Comparison of ENCODE assay signal across 18 cellular contexts in the genomic region with DNA sequence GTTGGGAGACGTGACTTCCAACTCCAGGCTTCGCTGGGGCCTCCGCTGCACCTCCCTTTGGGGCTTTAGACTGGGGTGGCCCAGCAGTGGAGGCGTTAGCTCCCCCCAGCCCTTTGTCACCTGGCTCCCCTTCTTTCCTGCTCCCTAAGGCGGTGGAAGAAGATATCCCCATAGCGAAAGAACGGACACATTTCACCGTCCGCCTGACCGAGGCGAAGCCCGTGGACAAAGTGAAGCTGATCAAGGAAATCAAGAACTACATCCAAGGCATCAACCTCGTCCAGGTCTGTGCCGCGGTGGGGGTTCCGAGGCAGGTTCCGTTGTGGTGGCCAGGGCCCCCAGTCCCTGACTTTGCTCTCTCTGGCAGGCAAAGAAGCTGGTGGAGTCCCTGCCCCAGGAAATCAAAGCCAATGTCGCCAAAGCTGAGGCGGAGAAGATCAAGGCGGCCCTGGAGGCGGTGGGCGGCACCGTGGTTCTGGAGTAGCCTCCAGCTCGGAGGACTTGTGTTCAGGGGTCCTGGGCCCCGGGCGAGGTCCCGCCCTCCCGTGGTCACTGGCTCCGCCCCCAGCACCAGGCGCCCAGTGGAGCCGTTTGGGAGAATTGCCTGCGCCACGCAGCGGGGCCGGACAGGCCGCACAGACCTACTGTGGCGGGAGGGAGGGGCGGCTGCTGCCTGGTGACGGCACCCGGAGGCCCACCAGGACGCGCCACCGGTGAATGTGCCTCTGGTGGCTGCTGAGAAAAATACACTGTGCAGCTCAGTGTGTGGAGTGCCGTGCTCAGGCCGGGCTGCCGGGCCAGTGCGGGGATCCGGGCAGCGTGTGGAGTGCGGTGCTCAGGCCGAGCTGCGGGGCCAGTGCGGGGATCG. TPM values are rescaled to one million over a fixed set of nuclear protein-coding genes. Genes with fewer than 3 reads are reported as not detected.
DNase-seq lines count a peak whose midpoint lies in the region; ATAC-seq and TF ChIP-seq lines count a peak whose summit lies in the region.
"Had no signal": no experiment of that assay in that cellular context is flagged by ENCODE, and none has a peak within 500 bp of the region (broad histone marks: within the 10 kb centered on the region; RNA-seq: fewer than 3 reads in every experiment).

No MANE protein-coding gene starts in this region.

- H3K4me3 ChIP-seq in spleen (no peak overlapping the region), SJCRH30 (no peak overlapping the region)
- H3K4me3 ChIP-seq: left lung, sigmoid colon had no signal

- no peak for TF ChIP-seq CTCF in RWPE1 (conservative IDR thresholded peaks at IDR 0.05; ENCODE audit: low read depth)
- no peak for TF ChIP-seq CTCF in spleen (IDR thresholded peaks at IDR 0.05 in 8 of 11, conservative IDR thresholded peaks at IDR 0.05 in 3 of 11)

- intact Hi-C loops in left ventricle myocardium superior (cut with micrococcal nuclease), result no loop called here
- intact Hi-C loops in left cardiac atrium (cut with DNase I), result no loop called here
- intact Hi-C loops in spleen (cut with DNase I; ENCODE audit: low total_unique reads), result no loop called here

- no peak for TF ChIP-seq POLR2A in spleen (IDR thresholded peaks at IDR 0.05)

- ATAC-seq in left ventricle myocardium superior (no peak), left cardiac atrium (no peak)
- ATAC-seq: activated CD8-positive, alpha-beta T cell treated with anti-CD3 and anti-CD28 coated beads for 36 hours; CD8-positive, alpha-beta T cell; left lung had no signal

- CTCF ChIA-PET in RWPE1 (lab: Yijun Ruan, JAX), result interaction anchor here (0.6 kb wide), 1 partner anchor 137 kb away, joined by 4 read pairs; no protein-coding TSS in a partner anchor

- peaks cover 0 to 49% (median 31%) of the 10 kb centered on the region in 6 donors for H3K36me3 ChIP-seq in spleen
- H3K36me3 ChIP-seq in SJCRH30, result peaks cover 41% of the 10 kb centered on the region

- POLR2A ChIA-PET in RWPE1 (lab: Yijun Ruan, JAX; ENCODE audit: low non-redundant PET), result no interaction called here

- H3K27me3 ChIP-seq in spleen (replicated peaks in 1 of 7), result no peaks in the 10 kb centered on the region
- no peaks in the 10 kb centered on the region for H3K27me3 ChIP-seq in SJCRH30
- H3K27me3 ChIP-seq: left lung had no signal

- 91 to 96% (median 93%) methylated on average over 36 to 54 of the region's 54 CpGs for WGBS in spleen, 5 donors

- H3K27ac ChIP-seq in RWPE1, result peak overlapping the region; percentile 89
- no peak overlapping the region for H3K27ac ChIP-seq in spleen
- no peak overlapping the region for H3K27ac ChIP-seq in SJCRH30
- H3K27ac ChIP-seq: left lung, sigmoid colon had no signal

- peaks cover 28 to 56% (median 43%) of the 10 kb centered on the region in 6 donors for H3K4me1 ChIP-seq in spleen
- peaks cover 8% of the 10 kb centered on the region; the same call in 1 of the 2 replicates for H3K4me1 ChIP-seq in SJCRH30

- DNase-seq in left ventricle myocardium superior (peak; percentile 30), left cardiac atrium (no peak), RWPE1 (ENCODE audit: low spot score) (no peak), spleen (peak; percentile 67), NCI-H1092 (lab: John Stamatoyannopoulos, UW) (no peak), SJCRH30 (no peak)
- DNase-seq: activated CD8-positive, alpha-beta T cell treated with anti-CD3 and anti-CD28 coated beads for 36 hours; amygdala; cerebellar nuclear complex; EL; KBM-7; left lung; NCI-H1105; NCI-H2171; NCI-H748 treated with DMSO at 0.1 percent for 48 hours; occipital lobe; sigmoid colon had no signal

- H3K9me3 ChIP-seq in spleen (no peaks in the 10 kb centered on the region), SJCRH30 (replicated peaks) (no peaks in the 10 kb centered on the region)
- H3K9me3 ChIP-seq: left lung, sigmoid colon had no signal

RNA-seq across cellular contexts. Expression of a gene that starts 3.8 kb away (rescaled TPM):
- 184 TPM for total RNA-seq in left ventricle myocardium superior
- 100 to 1,000 TPM; 133 TPM for total RNA-seq in left cardiac atrium
- 10 to 100 TPM; 36.2 to 68.5 (median 43.2) TPM for total RNA-seq in spleen
- 100 to 1,000 TPM in 2 of 3 donors, 10 to 100 TPM in 1; 71.7 to 160 (median 121) TPM for polyA plus RNA-seq in spleen
- total RNA-seq in SJCRH30 (2014; rRNA removed; shearing (Covaris generic)), result 93.7 and 128 TPM in 2 replicates

RNA-seq across cellular contexts. Expression of a gene that starts 5.1 kb away (rescaled TPM):
- 8.6 TPM for total RNA-seq in left ventricle myocardium superior
- 10 to 100 TPM; 10.1 to 11.8 TPM for total RNA-seq in left cardiac atrium
- 1 to 10 TPM; 2.9 to 7.5 (median 3.7) TPM for total RNA-seq in spleen
- 1 to 10 TPM; 4.7 to 7.7 (median 6.9) TPM for polyA plus RNA-seq in spleen
- 33.2 and 34.8 TPM in 2 replicates for total RNA-seq in SJCRH30 (2014; rRNA removed; shearing (Covaris generic))

RNA-seq across cellular contexts. Expression of a gene that starts 23.2 kb away (rescaled TPM):
- total RNA-seq in left ventricle myocardium superior (42.1 TPM), left cardiac atrium (10 to 100 TPM; 42.3 to 52.6 TPM), spleen (100 to 1,000 TPM in 4 of 7 donors, 10 to 100 TPM in 3; 62.3 to 134 (median 106) TPM)
- 100 to 1,000 TPM in 2 of 3 donors, 10 to 100 TPM in 1; 61.3 to 133 (median 119) TPM for polyA plus RNA-seq in spleen
- 88.6 and 103 TPM in 2 replicates for total RNA-seq in SJCRH30 (2014; rRNA removed; shearing (Covaris generic))

RNA-seq across cellular contexts. Expression of a gene that starts 23.4 kb away (rescaled TPM):
- total RNA-seq in left ventricle myocardium superior (12.0 TPM), left cardiac atrium (10 to 100 TPM; 12.2 to 22.3 TPM), spleen (10 to 100 TPM; 22.5 to 36.6 (median 29.1) TPM)
- 10 to 100 TPM; 56.0 to 93.5 (median 79.8) TPM for polyA plus RNA-seq in spleen
- total RNA-seq in SJCRH30 (2014; rRNA removed; shearing (Covaris generic)), result 83.7 and 89.9 TPM in 2 replicates

RNA-seq across cellular contexts. Expression of a gene that starts 40.5 kb away (rescaled TPM):
- 6.2 TPM for total RNA-seq in left ventricle myocardium superior
- total RNA-seq in left cardiac atrium, result 1 to 10 TPM; 7.2 to 8.9 TPM
- total RNA-seq in spleen, result 10 to 100 TPM; 10.7 to 24.2 (median 19.0) TPM
- polyA plus RNA-seq in spleen, result 10 to 100 TPM; 20.7 to 40.1 (median 21.4) TPM
- 50.3 and 52.8 TPM in 2 replicates for total RNA-seq in SJCRH30 (2014; rRNA removed; shearing (Covaris generic))

Comparison
In these comparisons a context has a peak if more than half of its experiments do, and no peak if none do; other contexts are left out.
1. DNase-seq: peak in left ventricle myocardium superior (single experiment) and spleen (single experiment); none in left cardiac atrium (single experiment), RWPE1 (single experiment), NCI-H1092 (single experiment) and SJCRH30 (0 of 2).